23 cellular contexts compared by ENCODE assay signal in the genomic region with DNA sequence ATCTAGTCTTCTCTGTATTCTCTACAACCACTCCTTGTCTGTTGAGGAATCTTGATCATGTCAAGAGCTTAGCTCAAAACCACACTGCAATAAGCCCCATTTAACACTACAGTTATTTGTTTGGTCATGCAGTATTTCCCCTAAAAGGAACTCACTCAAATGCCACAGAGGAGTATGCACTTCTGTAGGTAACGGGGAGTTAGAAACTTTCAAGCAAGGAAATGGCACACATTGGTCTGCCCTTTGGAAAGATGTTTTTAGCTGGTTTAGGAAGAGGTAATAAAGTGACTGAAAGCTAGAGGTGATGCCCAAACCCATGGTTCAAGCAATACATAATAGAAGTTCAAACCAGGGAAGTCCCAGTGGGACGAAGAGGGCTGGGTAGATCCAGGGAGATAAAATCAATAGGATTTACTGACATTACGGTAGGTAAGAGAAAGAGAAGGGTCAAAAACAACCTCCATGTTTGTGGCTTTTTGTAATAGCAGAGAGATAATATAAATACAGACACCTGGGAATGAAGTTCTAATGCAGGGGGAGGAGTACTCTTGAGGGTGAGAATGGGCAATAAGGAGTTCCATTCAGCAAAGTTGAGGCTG. TPM values are rescaled to one million over a fixed set of nuclear protein-coding genes. Genes with fewer than 3 reads are reported as not detected.
"Had no signal": no experiment of that assay in that cellular context is flagged by ENCODE, and none has a peak within 500 bp of the region (broad histone marks: within the 10 kb centered on the region; RNA-seq: fewer than 3 reads in every experiment).

No MANE protein-coding gene starts in this region.

- H3K9ac ChIP-seq: neural progenitor cell had no signal

- H3K9me3 Mint-ChIP-seq: natural killer cell treated with Interleukin-12 subunit alpha and Interleukin-12 subunit beta and Interleukin-15 and Interleukin-18, amount 100 ng/mL, for 72 hours; neural progenitor cell had no signal

- H3K36me3 ChIP-seq: cardiac muscle cell, heart right ventricle, neural progenitor cell, ovary, suprapubic skin, tibial nerve had no signal

- DNase-seq: dermis blood vessel endothelial cell; erythroblast; heart right ventricle; hypothalamus; kidney glomerular epithelial cell; mammary epithelial cell; mucosa of descending colon; ovary; small intestine; stimulated activated CD4-positive, alpha-beta T cell treated with anti-CD3 and anti-CD28 coated beads, Interleukin-2, amount 100 ng/mL, for 48 hours; stimulated activated CD8-positive, alpha-beta memory T cell treated with anti-CD3 and anti-CD28 coated beads, Interleukin-4, amount 100 ng/mL, for 48 hours; stimulated activated naive CD8-positive, alpha-beta T cell treated with anti-CD3 and anti-CD28 coated beads, Interleukin-15, Interleukin-2, amounts not matched to agents 100 U/mL and 50 U/mL, for 24 hours had no signal

- H3K4me1 ChIP-seq: heart right ventricle, neural progenitor cell, suprapubic skin, tibial nerve had no signal

- H3K4me1 Mint-ChIP-seq: neural progenitor cell had no signal

- H3K4me3 Mint-ChIP-seq: natural killer cell treated with Interleukin-12 subunit alpha and Interleukin-12 subunit beta and Interleukin-15 and Interleukin-18, amount 100 ng/mL, for 72 hours; neural progenitor cell; stimulated activated effector memory CD8-positive, alpha-beta T cell treated with anti-CD3 and anti-CD28 coated beads, Interleukin-12 subunit alpha, Interleukin-12 subunit beta, amount 100 ng/mL, for 72 hours had no signal

- H3K9me3 ChIP-seq: mucosa of descending colon, ovary had no signal

- H3K4me3 ChIP-seq: cardiac muscle cell, mucosa of descending colon, neural progenitor cell, ovary, suprapubic skin, tibial nerve had no signal

- H3K27ac Mint-ChIP-seq: natural killer cell treated with Interleukin-12 subunit alpha and Interleukin-12 subunit beta and Interleukin-15 and Interleukin-18, amount 100 ng/mL, for 72 hours; neural progenitor cell; stimulated activated effector memory CD8-positive, alpha-beta T cell treated with anti-CD3 and anti-CD28 coated beads, Interleukin-12 subunit alpha, Interleukin-12 subunit beta, amount 100 ng/mL, for 72 hours had no signal

- H3K27ac ChIP-seq: cardiac muscle cell, neural progenitor cell, ovary, suprapubic skin, tibial nerve had no signal

- H3K27me3 ChIP-seq: cardiac muscle cell, heart right ventricle, neural progenitor cell, ovary, suprapubic skin, tibial nerve had no signal

- H3K36me3 Mint-ChIP-seq: natural killer cell treated with Interleukin-12 subunit alpha and Interleukin-12 subunit beta and Interleukin-15 and Interleukin-18, amount 100 ng/mL, for 72 hours; neural progenitor cell; stimulated activated effector memory CD8-positive, alpha-beta T cell treated with anti-CD3 and anti-CD28 coated beads, Interleukin-12 subunit alpha, Interleukin-12 subunit beta, amount 100 ng/mL, for 72 hours had no signal

RNA-seq across cellular contexts. Expression of a gene that starts 42.2 kb away (rescaled TPM):
- total RNA-seq: dermis blood vessel endothelial cell; endothelial cell of umbilical vein; glomerular endothelial cell; mammary epithelial cell; myocyte; natural killer cell treated with Interleukin-12 subunit alpha and Interleukin-12 subunit beta and Interleukin-15 and Interleukin-18, amount 100 ng/mL, for 72 hours; renal cortical epithelial cell; ureter had no signal
- polyA plus RNA-seq: endothelial cell of umbilical vein, mammary epithelial cell had no signal
